8 cellular contexts compared by ENCODE assay signal in genomic region chr3:194632983-194633348, GRCh38. TPM values are rescaled to one million over a fixed set of nuclear protein-coding genes. Genes with fewer than 3 reads are reported as not detected.
A peak's percentile ranks its signal among the peaks of the same experiment; 100 is the strongest.
DNase-seq lines count a peak whose midpoint lies in the region; ATAC-seq and TF ChIP-seq lines count a peak whose summit lies in the region.

No MANE protein-coding gene starts in this region.

- TF ChIP-seq CTCF in cardiac muscle cell (IDR thresholded peaks at IDR 0.05; ENCODE audit: low read depth, low read length) (no peak), GM10266 (IDR thresholded peaks at IDR 0.05; ENCODE audit: control insufficient read depth, insufficient read depth, low read depth, missing control alignments) (no peak)

- CTCF ChIA-PET in CD8-positive, alpha-beta memory T cell (lab: Charles Lee) = interaction anchor here (1.0 to 1.9 kb wide), 4 partner anchors 10 to 55 kb away, joined by 3 to 9 read pairs (median 5); no protein-coding TSS in a partner anchor

- no peaks in the 10 kb centered on the region for H3K9me3 Mint-ChIP-seq in CD8-positive, alpha-beta memory T cell

- H3K4me1 Mint-ChIP-seq in CD8-positive, alpha-beta memory T cell = peaks cover 11 to 19% (median 11%) of the 10 kb centered on the region in 3 donors

- H3K27ac Mint-ChIP-seq in CD8-positive, alpha-beta memory T cell = peak overlapping the region in 4 of 8 donors; percentile 54 to 83 (median 59)

- no peaks in the 10 kb centered on the region for H3K9me3 ChIP-seq in CD8-positive, alpha-beta memory T cell (ENCODE audit: low read length)
- H3K9me3 ChIP-seq in cardiac muscle cell (ENCODE audit: low read depth) = no peaks in the 10 kb centered on the region

- DNase-seq in CD8-positive, alpha-beta memory T cell = no peak
- peak; percentile 34 for DNase-seq in T1000 (lab: John Stamatoyannopoulos, UW)
- peak in 1 of 2 donors; percentile 37 for DNase-seq in cardiac muscle cell (ENCODE audit: low read depth in 1 of 2, low spot score in 1 of 2)
- DNase-seq in retina = peak; percentile 66
- no peak for DNase-seq in D341Med (ENCODE audit: low spot score)
- DNase-seq in GM10266 (ENCODE audit: extremely low spot score) = no peak

- POLR2A ChIA-PET in CD8-positive, alpha-beta memory T cell (lab: Charles Lee) = interaction anchor here (0.7 kb wide), 1 partner anchor 628 kb away, joined by 3 read pairs; no protein-coding TSS in a partner anchor

- ATAC-seq in GM19372 (IDR thresholded peaks at IDR 0.05; ENCODE audit: low read depth, unreplicated experiment) (peak; percentile 47), HG03442 (IDR thresholded peaks at IDR 0.05; ENCODE audit: unreplicated experiment) (peak; percentile 41)

- H3K4me3 ChIP-seq in CD8-positive, alpha-beta memory T cell (ENCODE audit: low read length) = peak overlapping the region; percentile 59
- peak overlapping the region; percentile 64 for H3K4me3 ChIP-seq in cardiac muscle cell

- H3K4me3 Mint-ChIP-seq in CD8-positive, alpha-beta memory T cell = peak overlapping the region; percentile 83 to 91 (median 86)

- H3K36me3 ChIP-seq in CD8-positive, alpha-beta memory T cell (ENCODE audit: insufficient read depth, low read length) = no peaks in the 10 kb centered on the region
- H3K36me3 ChIP-seq in cardiac muscle cell = peaks cover 4% of the 10 kb centered on the region

- H3K4me1 ChIP-seq in CD8-positive, alpha-beta memory T cell (ENCODE audit: insufficient read depth, low read length) = peaks cover 7% of the 10 kb centered on the region
- no peaks in the 10 kb centered on the region for H3K4me1 ChIP-seq in cardiac muscle cell (ENCODE audit: low read depth)

- no peak overlapping the region for H3K27ac ChIP-seq in CD8-positive, alpha-beta memory T cell (ENCODE audit: low read depth, low read length)
- H3K27ac ChIP-seq in cardiac muscle cell = peak overlapping the region; percentile 53

- no peaks in the 10 kb centered on the region for H3K27me3 Mint-ChIP-seq in CD8-positive, alpha-beta memory T cell

- H3K36me3 Mint-ChIP-seq in CD8-positive, alpha-beta memory T cell = no peaks in the 10 kb centered on the region

- H3K27me3 ChIP-seq in CD8-positive, alpha-beta memory T cell (ENCODE audit: insufficient read depth, low read length, poor library complexity, severe bottlenecking) = no peaks in the 10 kb centered on the region
- H3K27me3 ChIP-seq in cardiac muscle cell = no peaks in the 10 kb centered on the region

RNA-seq across cellular contexts. Expression of gene TMEM44, which starts 0.3 kb away (rescaled TPM):
- 1 to 10 TPM; 3.0 to 5.7 TPM for total RNA-seq in CD8-positive, alpha-beta memory T cell
- 2.6 TPM for polyA plus RNA-seq in CD8-positive, alpha-beta memory T cell
- 14.1 and 16.2 TPM in 2 replicates for total RNA-seq in cardiac muscle cell
- polyA plus RNA-seq in cardiac muscle cell = 18.7 and 19.2 TPM in 2 replicates

RNA-seq across cellular contexts. Expression of gene LSG1, which starts 39.0 kb away (rescaled TPM):
- total RNA-seq in CD8-positive, alpha-beta memory T cell = 10 to 100 TPM; 65.2 to 68.8 TPM
- 39.3 TPM for polyA plus RNA-seq in CD8-positive, alpha-beta memory T cell
- 15.7 and 22.5 TPM in 2 replicates for total RNA-seq in cardiac muscle cell
- 20.3 and 31.5 TPM in 2 replicates for polyA plus RNA-seq in cardiac muscle cell

RNA-seq across cellular contexts. Expression of gene FAM43A, which starts 52.7 kb away (rescaled TPM):
- 10 to 100 TPM; 14.5 to 14.9 TPM for total RNA-seq in CD8-positive, alpha-beta memory T cell
- polyA plus RNA-seq in CD8-positive, alpha-beta memory T cell = 19.6 TPM
- total RNA-seq in cardiac muscle cell = 11.9 and 18.3 TPM in 2 replicates
- 4.9 and 13.7 TPM in 2 replicates for polyA plus RNA-seq in cardiac muscle cell

Comparison
In these comparisons a context has a peak if more than half of its experiments do, and no peak if none do; other contexts are left out.
1. DNase-seq: peak in T1000 (single experiment) and retina (single experiment); none in CD8-positive, alpha-beta memory T cell (0 of 5), D341Med (single experiment) and GM10266 (single experiment).